ENCODE assay signal across 16 cellular contexts in genomic region chr2:241777686-241778627, GRCh38. TPM values are rescaled to one million over a fixed set of nuclear protein-coding genes. Genes with fewer than 3 reads are reported as not detected.
DNase-seq lines count a peak whose midpoint lies in the region; ATAC-seq and TF ChIP-seq lines count a peak whose summit lies in the region.
"Had no signal": no experiment of that assay in that cellular context is flagged by ENCODE, and none has a peak within 500 bp of the region (broad histone marks: within the 10 kb centered on the region; RNA-seq: fewer than 3 reads in every experiment).

No MANE protein-coding gene starts in this region.

- peaks cover 6% of the 10 kb centered on the region; the same call in 1 of the 2 replicates for H3K9me3 ChIP-seq in Panc1 (ENCODE audit: control insufficient read depth, insufficient read depth, low read depth, low read length)
- no peaks in the 10 kb centered on the region for H3K9me3 ChIP-seq in sigmoid colon
- H3K9me3 ChIP-seq: psoas muscle had no signal

- POLR2A ChIA-PET in Panc1 (lab: Charles Lee) = no interaction called here

- in situ Hi-C loops in GM13977 (cut with MboI; ENCODE audit: low pct_unique_long_range_greater_than_20kb, low sequenced_read_pairs, unreplicated experiment) (no loop called here), Panc1 (cut with HindIII; ENCODE audit: low pct_unique_long_range_greater_than_20kb, low sequenced_read_pairs) (no loop called here)

- CTCF ChIA-PET in Panc1 (lab: Charles Lee) = interaction anchor here (0.5 kb wide), 1 partner anchor 47 kb away, joined by 9 read pairs; no protein-coding TSS in a partner anchor

- H3K4me1 ChIP-seq in Panc1 (ENCODE audit: control insufficient read depth, insufficient read depth, low read length) = peaks cover 28% of the 10 kb centered on the region
- no peaks in the 10 kb centered on the region for H3K4me1 ChIP-seq in sigmoid colon
- H3K4me1 ChIP-seq: psoas muscle, tibial nerve had no signal

- WGBS in sigmoid colon, 2 donors = 14 to 68% methylated on average over 21 of the region's 21 CpGs

- no peaks in the 10 kb centered on the region for H3K36me3 ChIP-seq in Panc1 (ENCODE audit: control insufficient read depth, insufficient read depth, low read length)
- H3K36me3 ChIP-seq in sigmoid colon = no peaks in the 10 kb centered on the region
- H3K36me3 ChIP-seq: tibial nerve had no signal

- no peak for TF ChIP-seq EP300 in sigmoid colon (IDR thresholded peaks at IDR 0.05)

- H3K27ac ChIP-seq in Panc1 (ENCODE audit: low read length) = no peak overlapping the region; the same call in 1 of the 2 replicates
- H3K27ac ChIP-seq in sigmoid colon = no peak overlapping the region
- H3K27ac ChIP-seq: psoas muscle, tibial nerve, VCaP had no signal

- H3K27me3 ChIP-seq in Panc1 (ENCODE audit: control insufficient read depth, insufficient read depth, low read length) = no peaks in the 10 kb centered on the region
- H3K27me3 ChIP-seq in sigmoid colon = peaks cover 0 to 44% (median 35%) of the 10 kb centered on the region in 3 donors

- peak; percentile 19 for DNase-seq in GM13977 (ENCODE audit: low spot score)
- no peak for DNase-seq in Panc1 (ENCODE audit: low read depth, low spot score)
- peak; percentile 20 for DNase-seq in epithelial cell of esophagus (ENCODE audit: low read depth)
- DNase-seq in sigmoid colon = peak; percentile 46
- no peak for DNase-seq in SIG-M5 (lab: John Stamatoyannopoulos, UW)
- DNase-seq in NCI-H446 (lab: John Stamatoyannopoulos, UW) = no peak
- DNase-seq: islet precursor cell, KG1, NCI-H1436 treated with DMSO at 0.1 percent for 48 hours, NCI-H446 treated with DMSO at 0.1 percent for 48 hours, OCI-M1, psoas muscle had no signal

- TF ChIP-seq CTCF in GM13977 (IDR thresholded peaks at IDR 0.05; ENCODE audit: extremely low read depth, insufficient read depth, missing control alignments) (no peak), Panc1 (IDR thresholded peaks at IDR 0.05) (no peak), epithelial cell of esophagus (IDR thresholded peaks at IDR 0.05; ENCODE audit: insufficient read depth, low read depth, low read length, missing control alignments) (no peak), sigmoid colon (IDR thresholded peaks at IDR 0.05) (no peak)

- TF ChIP-seq POLR2A in sigmoid colon (IDR thresholded peaks at IDR 0.05) = no peak

- ATAC-seq in Panc1 (peak; percentile 27; the same call in 1 of the 2 replicates), GM18502 (IDR thresholded peaks at IDR 0.05; ENCODE audit: poor library complexity, unreplicated experiment) (no peak)
- ATAC-seq: psoas muscle had no signal

- no peak overlapping the region for H3K4me3 ChIP-seq in Panc1 (ENCODE audit: low read depth in 2 of 2, low read length in 2 of 2)
- no peak overlapping the region for H3K4me3 ChIP-seq in epithelial cell of esophagus (ENCODE audit: low read length)
- H3K4me3 ChIP-seq in sigmoid colon = no peak overlapping the region
- H3K4me3 ChIP-seq: psoas muscle, tibial nerve had no signal

- no TSS peak for BruUV-seq in Panc1 (replicated peaks; lab: Mats Ljungman, UMichigan)

- intact Hi-C loops in Panc1 (cut with micrococcal nuclease; ENCODE audit: unreplicated experiment) = no loop called here
- intact Hi-C loops in sigmoid colon (cut with DNase I) = no loop called here

RNA-seq across cellular contexts. Expression of gene GAL3ST2, which starts 1.3 kb away (rescaled TPM):
- 1.6 TPM for total RNA-seq in Panc1 (2021; ENCODE audit: unreplicated experiment)
- 3.7 TPM for polyA plus RNA-seq in Panc1 (2012; ENCODE audit: insufficient read length)
- total RNA-seq in sigmoid colon = under 1 TPM in 2 of 4 donors, not detected in 2; 0.33 to 0.68 TPM
- 10 to 100 TPM in 1 of 3 donors, 1 to 10 TPM in 2; 3.0 to 13.6 (median 4.2) TPM for polyA plus RNA-seq in sigmoid colon
- total RNA-seq: myocyte had no signal

RNA-seq across cellular contexts. Expression of gene NEU4, which starts 31.0 kb away (rescaled TPM):
- total RNA-seq in Panc1 (2021; ENCODE audit: unreplicated experiment) = 10.0 TPM
- 18.8 TPM for polyA plus RNA-seq in Panc1 (2012; ENCODE audit: insufficient read length)
- 1 to 10 TPM in 1 of 4 donors, under 1 TPM in 2, not detected in 1; 0.36 to 3.6 (median 0.49) TPM for total RNA-seq in sigmoid colon
- 10 to 100 TPM; 16.3 to 66.1 (median 39.1) TPM for polyA plus RNA-seq in sigmoid colon

RNA-seq across cellular contexts. Expression of gene D2HGDH, which starts 43.5 kb away (rescaled TPM):
- 53.0 TPM for total RNA-seq in Panc1 (2021; ENCODE audit: unreplicated experiment)
- 71.6 TPM for polyA plus RNA-seq in Panc1 (2012; ENCODE audit: insufficient read length)
- 10 to 100 TPM; 10.7 to 26.9 (median 13.3) TPM for total RNA-seq in sigmoid colon
- 10 to 100 TPM in 1 of 3 donors, 1 to 10 TPM in 2; 6.0 to 36.9 (median 8.6) TPM for polyA plus RNA-seq in sigmoid colon

Comparison
In these comparisons a context has a peak if more than half of its experiments do, and no peak if none do; other contexts are left out.
1. DNase-seq: peak in GM13977 (single experiment), epithelial cell of esophagus (single experiment) and sigmoid colon (single experiment); none in Panc1 (single experiment), SIG-M5 (single experiment) and NCI-H446 (0 of 2).